14 cellular contexts compared by ENCODE assay signal in genomic region chr20:2118783-2119182, GRCh38. TPM values are rescaled to one million over a fixed set of nuclear protein-coding genes. Genes with fewer than 3 reads are reported as not detected.
DNase-seq lines count a peak whose midpoint lies in the region; ATAC-seq and TF ChIP-seq lines count a peak whose summit lies in the region.
"Had no signal": no experiment of that assay in that cellular context is flagged by ENCODE, and none has a peak within 500 bp of the region (broad histone marks: within the 10 kb centered on the region; RNA-seq: fewer than 3 reads in every experiment).

No MANE protein-coding gene starts in this region.

- DNase-seq in stimulated activated CD4-positive, alpha-beta T cell treated with anti-CD3 and anti-CD28 coated beads, Interleukin-1b, Interleukin-23, amount 100 ng/mL, for 48 hours = peak; percentile 27
- no peak for DNase-seq in stimulated activated CD4-positive, alpha-beta T cell treated with anti-CD3 and anti-CD28 coated beads, Interleukin-2, amount 100 ng/mL, for 24 hours
- DNase-seq in amniotic epithelial cell (ENCODE audit: low read depth) (peak; percentile 25), 8988T (no peak), cerebellum (ENCODE audit: low spot score) (no peak), MM.1S (no peak)
- DNase-seq in activated effector memory CD4-positive, alpha-beta T cell treated with Interleukin-2 at 50 U/mL for 16 hours = no peak
- DNase-seq: activated gamma-delta T cell treated with Interleukin-2 at 50 U/mL for 16 hours, NCI-H1092, NCI-H524 treated with DMSO at 0.1 percent for 48 hours, ovary had no signal

- no peak overlapping the region for H3K9ac ChIP-seq in MM.1S (ENCODE audit: low read length)
- H3K9ac ChIP-seq: BLaER1 treated with 17β-estradiol and CSF1 and Interleukin-3, amounts not matched to agents 10 nM and 100 nM had no signal

- H3K9me2 ChIP-seq in MM.1S (replicated peaks; ENCODE audit: insufficient read depth, low read length) = no peaks in the 10 kb centered on the region

- no peaks in the 10 kb centered on the region for H3K27me3 ChIP-seq in MM.1S (replicated peaks; ENCODE audit: insufficient read depth, low read length)
- H3K27me3 ChIP-seq: BLaER1 treated with 17β-estradiol and CSF1 and Interleukin-3, amounts not matched to agents 10 nM and 100 nM; ovary had no signal

- no peaks in the 10 kb centered on the region for H3K4me1 ChIP-seq in MM.1S (ENCODE audit: low read length)

- no peak overlapping the region for H3K4me2 ChIP-seq in MM.1S (ENCODE audit: low read depth, low read length)

- peaks cover 97% of the 10 kb centered on the region for H3K79me2 ChIP-seq in MM.1S (ENCODE audit: low read length)

- H4K20me1 ChIP-seq in MM.1S (ENCODE audit: insufficient read depth, low read length) = peaks cover 10% of the 10 kb centered on the region; the same call in 1 of the 2 replicates

- no peaks in the 10 kb centered on the region; the same call in 1 of the 2 replicates for H3K36me3 ChIP-seq in MM.1S (replicated peaks; ENCODE audit: insufficient read depth, low read length)
- H3K36me3 ChIP-seq: ovary had no signal

- no peak overlapping the region for H3K27ac ChIP-seq in MM.1S (ENCODE audit: low read length)
- H3K27ac ChIP-seq: BLaER1 treated with 17β-estradiol and CSF1 and Interleukin-3, amounts not matched to agents 10 nM and 100 nM; ovary had no signal

- H3K9me3 ChIP-seq in MM.1S (replicated peaks; ENCODE audit: insufficient read depth, low read length) = no peaks in the 10 kb centered on the region
- H3K9me3 ChIP-seq: ovary had no signal

- no peak overlapping the region for H3K4me3 ChIP-seq in MM.1S (ENCODE audit: low read length)
- H3K4me3 ChIP-seq: BLaER1 treated with 17β-estradiol and CSF1 and Interleukin-3, amounts not matched to agents 10 nM and 100 nM; ovary had no signal

- H3F3A ChIP-seq in MM.1S (ENCODE audit: insufficient read depth, low read length) = no peaks in the 10 kb centered on the region

- peak; percentile 59 for ATAC-seq in HG03460 (IDR thresholded peaks at IDR 0.05; ENCODE audit: unreplicated experiment)
- ATAC-seq: Right ventricle myocardium inferior had no signal

- no peak for TF ChIP-seq CTCF in MM.1S (IDR thresholded peaks at IDR 0.05; ENCODE audit: low read length)

- H2AFZ ChIP-seq in MM.1S (ENCODE audit: low read length) = no peak overlapping the region

RNA-seq across cellular contexts. Expression of gene STK35, which starts 17.2 kb away (rescaled TPM):
- 15.7 TPM for total RNA-seq in cerebellum

Comparison
In these comparisons a context has a peak if more than half of its experiments do, and no peak if none do; other contexts are left out.
1. DNase-seq: peak in stimulated activated CD4-positive, alpha-beta T cell treated with anti-CD3 and anti-CD28 coated beads, Interleukin-1b, Interleukin-23, amount 100 ng/mL, for 48 hours (single experiment) and amniotic epithelial cell (single experiment); none in stimulated activated CD4-positive, alpha-beta T cell treated with anti-CD3 and anti-CD28 coated beads, Interleukin-2, amount 100 ng/mL, for 24 hours (0 of 2), 8988T (single experiment), cerebellum (single experiment), activated effector memory CD4-positive, alpha-beta T cell treated with Interleukin-2 at 50 U/mL for 16 hours (single experiment) and MM.1S (single experiment).